Comparison of ENCODE assay signal across 22 cellular contexts in the genomic region with DNA sequence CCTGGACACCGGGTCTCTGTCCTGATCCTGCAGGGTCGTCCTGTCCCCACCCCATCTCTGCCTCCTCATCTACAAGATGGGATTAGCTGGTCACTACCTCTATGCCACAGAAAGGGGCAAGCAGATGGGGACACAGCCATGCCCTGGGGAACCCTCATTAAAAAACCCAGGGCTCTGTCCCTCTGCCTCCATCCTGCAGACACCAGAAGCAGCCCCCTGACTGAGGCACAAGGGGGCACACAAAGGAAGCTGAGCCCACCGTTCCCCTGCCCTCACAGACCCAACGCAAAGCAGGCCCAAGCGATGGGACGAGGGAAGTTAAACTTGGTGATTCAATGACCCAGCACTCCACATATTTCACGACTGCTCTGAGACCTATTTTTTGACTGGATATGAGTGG.
DNase-seq lines count a peak whose midpoint lies in the region; ATAC-seq and TF ChIP-seq lines count a peak whose summit lies in the region.
"Had no signal": no experiment of that assay in that cellular context is flagged by ENCODE, and none has a peak within 500 bp of the region (broad histone marks: within the 10 kb centered on the region; RNA-seq: fewer than 3 reads in every experiment).

No MANE protein-coding gene starts in this region.

- no peaks in the 10 kb centered on the region for H3K27me3 ChIP-seq in right cardiac atrium (ENCODE audit: control insufficient read depth, insufficient read depth)
- no peaks in the 10 kb centered on the region for H3K27me3 ChIP-seq in spleen (replicated peaks in 1 of 7)

- no peak for TF ChIP-seq CTCF in spleen (IDR thresholded peaks at IDR 0.05 in 8 of 11, conservative IDR thresholded peaks at IDR 0.05 in 3 of 11)

- no peak for ATAC-seq in right cardiac atrium
- no peak for ATAC-seq in GM21526 (IDR thresholded peaks at IDR 0.05; ENCODE audit: low FRiP score, unreplicated experiment)
- ATAC-seq: GM12878, HCT116, HepG2 had no signal

- no peaks in the 10 kb centered on the region for H3K4me1 ChIP-seq in right cardiac atrium (ENCODE audit: control insufficient read depth, insufficient read depth, low read length)
- H3K4me1 ChIP-seq in spleen = no peaks in the 10 kb centered on the region

- H3K27ac ChIP-seq in right cardiac atrium (ENCODE audit: low read length) (no peak overlapping the region), spleen (no peak overlapping the region)
- H3K27ac ChIP-seq: GM23248 had no signal

- no peak for TF ChIP-seq POLR2A in spleen (IDR thresholded peaks at IDR 0.05)

- DNase-seq in cardiac septum (ENCODE audit: low spot score) (peak; percentile 39), right cardiac atrium (no peak), mesenteric fat pad (ENCODE audit: low spot score) (peak; percentile 76), spleen (peak; percentile 51), ureter (ENCODE audit: low spot score) (peak; percentile 29), cerebellar cortex (ENCODE audit: low spot score) (no peak)
- no peak for DNase-seq in activated CD4-positive, alpha-beta T cell treated with anti-CD3 and anti-CD28 coated beads for 1 hour
- DNase-seq: 8988T; C1 segment of cervical spinal cord; CD4-positive, CD25-positive, alpha-beta regulatory T cell; CD8-positive, alpha-beta memory T cell; COR-L47; DMS 273 treated with DMSO at 0.1 percent for 48 hours; DMS53; DND-41; EL; GM23248; HFFc6 had no signal

- no peak overlapping the region for H3K4me3 ChIP-seq in right cardiac atrium (ENCODE audit: low read length)
- no peak overlapping the region for H3K4me3 ChIP-seq in spleen
- H3K4me3 ChIP-seq: GM12878, GM23248 had no signal

- H3K9me3 ChIP-seq in right cardiac atrium (ENCODE audit: control insufficient read depth, low read length) (no peaks in the 10 kb centered on the region), spleen (no peaks in the 10 kb centered on the region)

- intact Hi-C loops in cardiac septum (cut with DNase I) (no loop called here), right cardiac atrium (cut with DNase I) (no loop called here), spleen (cut with DNase I; ENCODE audit: low total_unique reads) (no loop called here)

- WGBS in right cardiac atrium = 78% methylated on average over 7 of the region's 7 CpGs
- 76 to 85% (median 82%) methylated on average over 7 of the region's 7 CpGs for WGBS in spleen, 5 donors

- no peaks in the 10 kb centered on the region for H3K36me3 ChIP-seq in spleen

Comparison
In these comparisons a context has a peak if more than half of its experiments do, and no peak if none do; other contexts are left out.
1. DNase-seq: peak in cardiac septum (single experiment), mesenteric fat pad (single experiment), spleen (single experiment) and ureter (single experiment); none in right cardiac atrium (0 of 3), activated CD4-positive, alpha-beta T cell treated with anti-CD3 and anti-CD28 coated beads for 1 hour (single experiment) and cerebellar cortex (single experiment).